10 cellular contexts compared by ENCODE assay signal in the genomic region with DNA sequence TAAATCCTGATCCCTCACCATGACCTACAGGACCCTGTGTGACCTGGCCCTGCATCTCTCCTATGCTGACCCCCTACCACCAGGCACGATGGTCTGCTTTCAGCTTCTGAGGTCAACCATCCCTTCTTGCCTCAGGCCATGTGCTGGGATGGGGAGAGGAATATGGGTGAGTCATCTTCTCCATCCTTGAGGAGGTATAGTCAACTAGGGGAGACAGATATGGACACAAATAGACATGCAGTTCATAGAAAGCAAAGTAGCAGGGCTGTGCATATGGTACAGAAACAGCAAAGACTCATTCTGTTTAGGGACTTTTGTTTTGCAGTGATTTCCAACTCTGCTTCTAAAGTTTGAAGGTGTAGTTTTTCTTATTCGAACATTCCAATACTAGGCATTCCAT.
DNase-seq lines count a peak whose midpoint lies in the region; ATAC-seq and TF ChIP-seq lines count a peak whose summit lies in the region.
"Had no signal": no experiment of that assay in that cellular context is flagged by ENCODE, and none has a peak within 500 bp of the region (broad histone marks: within the 10 kb centered on the region; RNA-seq: fewer than 3 reads in every experiment).

No MANE protein-coding gene starts in this region.

- H3K9me3 Mint-ChIP-seq in memory B cell: no peaks in the 10 kb centered on the region

- peak; percentile 9 for ATAC-seq in GM18907 (IDR thresholded peaks at IDR 0.05; ENCODE audit: unreplicated experiment)
- peak; percentile 2 for ATAC-seq in HG02571 (IDR thresholded peaks at IDR 0.05; ENCODE audit: unreplicated experiment)
- ATAC-seq in T-helper 17 cell: no peak
- ATAC-seq in memory B cell (ENCODE audit: low read depth): no peak

- H3K27me3 ChIP-seq in breast epithelium (no peaks in the 10 kb centered on the region), adrenal gland (no peaks in the 10 kb centered on the region)

- WGBS in adrenal gland, 4 donors: 80 to 89% (median 85%) methylated on average over 1 to 2 of the region's 2 CpGs

- TF ChIP-seq POLR2A in breast epithelium (IDR thresholded peaks at IDR 0.05): no peak
- TF ChIP-seq POLR2A in adrenal gland (IDR thresholded peaks at IDR 0.05): no peak

- H3K4me3 Mint-ChIP-seq in T-helper 17 cell: peak overlapping the region; percentile 8
- H3K4me3 Mint-ChIP-seq in memory B cell: peak overlapping the region; percentile 1

- H3K27ac ChIP-seq in breast epithelium: no peak overlapping the region
- no peak overlapping the region for H3K27ac ChIP-seq in adrenal gland
- H3K27ac ChIP-seq: lower lobe of right lung had no signal

- TF ChIP-seq CTCF in breast epithelium (IDR thresholded peaks at IDR 0.05) (no peak), adrenal gland (IDR thresholded peaks at IDR 0.05) (no peak)

- H3K36me3 ChIP-seq in breast epithelium (no peaks in the 10 kb centered on the region), adrenal gland (replicated peaks in 1 of 2) (no peaks in the 10 kb centered on the region)
- H3K36me3 ChIP-seq: lower lobe of right lung had no signal

- H3K36me3 Mint-ChIP-seq in T-helper 17 cell (ENCODE audit: low read depth) (no peaks in the 10 kb centered on the region), memory B cell (peaks cover 12% of the 10 kb centered on the region)

- DNase-seq in T-helper 17 cell (no peak), memory B cell (ENCODE audit: low spot score in 2 of 2) (no peak), NCI-H446 treated with DMSO at 0.1 percent for 48 hours (lab: John Stamatoyannopoulos, UW) (no peak), breast epithelium (ENCODE audit: low spot score in 2 of 2) (no peak), pons (ENCODE audit: low spot score) (no peak), adrenal gland (no peak)
- DNase-seq: lower lobe of right lung, NCI-H510A had no signal

- H3K4me1 Mint-ChIP-seq in T-helper 17 cell (peaks cover 24% of the 10 kb centered on the region), memory B cell (peaks cover 27% of the 10 kb centered on the region)

- H3K9me3 ChIP-seq in T-helper 17 cell (ENCODE audit: control insufficient read depth, low read length, poor library complexity, severe bottlenecking): no peaks in the 10 kb centered on the region
- no peaks in the 10 kb centered on the region for H3K9me3 ChIP-seq in breast epithelium
- H3K9me3 ChIP-seq in adrenal gland (replicated peaks in 1 of 3): no peaks in the 10 kb centered on the region
- H3K9me3 ChIP-seq: lower lobe of right lung had no signal

- H3K27ac Mint-ChIP-seq in T-helper 17 cell: peak overlapping the region; percentile 71
- H3K27ac Mint-ChIP-seq in memory B cell: peak overlapping the region; percentile 76

- H3K4me1 ChIP-seq in breast epithelium (no peaks in the 10 kb centered on the region), adrenal gland (replicated peaks in 1 of 2) (peaks cover 11 to 18% of the 10 kb centered on the region in 2 donors)

- intact Hi-C loops in breast epithelium (cut with DNase I; ENCODE audit: low total_unique reads): no loop called here
- intact Hi-C loops in adrenal gland (cut with DNase I): loop anchor here in 1 of 2 donors (10.0 kb wide), 1 partner anchor 131 kb away; no protein-coding TSS in a partner anchor

- no peak overlapping the region for H3K4me3 ChIP-seq in breast epithelium
- H3K4me3 ChIP-seq in adrenal gland: no peak overlapping the region
- H3K4me3 ChIP-seq: lower lobe of right lung had no signal

- H3K27me3 Mint-ChIP-seq in T-helper 17 cell (no peaks in the 10 kb centered on the region), memory B cell (no peaks in the 10 kb centered on the region)

Comparison
In these comparisons a context has a peak if more than half of its experiments do, and no peak if none do; other contexts are left out.
1. ATAC-seq: peak in GM18907 (single experiment) and HG02571 (single experiment); none in T-helper 17 cell (single experiment) and memory B cell (single experiment).